Comparison of ENCODE assay signal across 29 cellular contexts in the genomic region with DNA sequence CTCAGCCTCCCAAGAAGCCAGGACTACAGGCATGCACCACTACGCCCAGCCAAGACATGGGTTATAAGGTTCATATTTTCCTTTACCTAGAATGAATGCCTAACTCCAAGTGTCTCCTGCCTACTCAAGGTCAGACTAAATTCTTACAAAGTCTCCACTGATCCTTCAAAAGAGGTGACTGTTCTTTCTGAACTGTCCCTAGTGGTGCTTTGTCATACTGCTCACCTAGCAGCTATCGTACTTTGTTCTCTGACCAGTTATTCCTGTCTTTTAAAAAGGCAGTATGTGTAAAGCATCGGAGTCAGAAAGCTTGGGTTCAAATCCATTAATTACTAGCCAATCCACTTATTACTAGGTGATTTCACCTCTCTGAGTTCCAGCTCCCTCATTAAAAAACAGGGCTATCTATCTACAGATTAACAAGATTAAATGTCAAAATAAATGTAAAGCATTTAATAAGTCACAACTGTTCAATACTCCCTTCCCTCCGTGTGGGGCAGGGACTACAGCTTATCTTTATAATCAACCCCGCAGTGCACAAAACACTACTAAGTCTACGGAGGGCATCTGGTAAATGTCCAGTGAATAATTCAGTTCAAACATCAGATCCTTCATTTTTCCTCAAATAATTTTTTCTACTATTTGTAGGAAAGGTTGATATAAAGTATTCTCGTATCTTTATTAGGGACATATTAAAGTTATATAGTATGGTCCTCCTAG. TPM values are rescaled to one million over a fixed set of nuclear protein-coding genes. Genes with fewer than 3 reads are reported as not detected.
DNase-seq lines count a peak whose midpoint lies in the region; ATAC-seq, FAIRE-seq and TF ChIP-seq lines count a peak whose summit lies in the region.
"Had no signal": no experiment of that assay in that cellular context is flagged by ENCODE, and none has a peak within 500 bp of the region (broad histone marks: within the 10 kb centered on the region; RNA-seq: fewer than 3 reads in every experiment).

No MANE protein-coding gene starts in this region.

- no peak overlapping the region for H3K27ac Mint-ChIP-seq in endothelial cell (ENCODE audit: unreplicated experiment)
- H3K27ac Mint-ChIP-seq: activated naive CD8-positive, alpha-beta T cell had no signal

- no peak for TF ChIP-seq POLR2A in HepG2 (IDR thresholded peaks at IDR 0.05; ENCODE audit: insufficient read depth in 1 of 2, low read depth in 2 of 2, low read length in 2 of 2)
- no peak for TF ChIP-seq POLR2A in right lobe of liver (IDR thresholded peaks at IDR 0.05)

- no peak overlapping the region for H3K27ac ChIP-seq in HepG2 (ENCODE audit: extremely low read length, insufficient read depth, low read length)
- H3K27ac ChIP-seq in right lobe of liver: no peak overlapping the region
- H3K27ac ChIP-seq: body of pancreas, C4-2B, colonic mucosa, foreskin keratinocyte, parathyroid adenoma, stomach, upper lobe of left lung had no signal

- no peaks in the 10 kb centered on the region for H3K4me1 Mint-ChIP-seq in endothelial cell (ENCODE audit: unreplicated experiment)

- in situ Hi-C loops in HepG2 (cut with HindIII; ENCODE audit: extremely low pct_ligation_motif_present, low pct_unique_long_range_greater_than_20kb): no loop called here

- intact Hi-C loops in HepG2 (cut with micrococcal nuclease; ENCODE audit: unreplicated experiment) (no loop called here), right lobe of liver (cut with DNase I) (no loop called here)

- H2AFZ ChIP-seq in HepG2 (ENCODE audit: low read length): no peak overlapping the region
- H2AFZ ChIP-seq: parathyroid adenoma had no signal

- H3K4me2 ChIP-seq in HepG2 (ENCODE audit: low read depth, low read length): no peak overlapping the region

- POLR2A ChIA-PET in HepG2 (lab: Yijun Ruan, JAX): no interaction called here

- H3K4me3 ChIP-seq in HepG2 (replicated peaks in 1 of 3; ENCODE audit: insufficient read depth in 1 of 3, low read depth in 2 of 3, low read length in 3 of 3) (no peak overlapping the region), right lobe of liver (no peak overlapping the region)
- H3K4me3 ChIP-seq: body of pancreas, colonic mucosa, MG63, stomach, upper lobe of left lung had no signal

- H3K36me3 ChIP-seq in HepG2 (replicated peaks in 1 of 2; ENCODE audit: control insufficient read depth in 1 of 2, insufficient read depth in 2 of 2, low read length in 2 of 2) (peaks cover 0 to 13% of the 10 kb centered on the region in 2 experiments; a peak in 3 of 5 replicates), right lobe of liver (peaks cover 0 to 3% (median 0%) of the 10 kb centered on the region in 4 donors)

- CTCF ChIA-PET in HepG2 (lab: Yijun Ruan, JAX; ENCODE audit: low intra/inter-chr PET ratio, low total read pairs): no interaction called here

- H3K9me3 ChIP-seq in HepG2 (ENCODE audit: low read length) (no peaks in the 10 kb centered on the region), right lobe of liver (no peaks in the 10 kb centered on the region)
- H3K9me3 ChIP-seq: body of pancreas, colonic mucosa, MG63, stomach, upper lobe of left lung had no signal

- FAIRE-seq in HepG2 (lab: Jason Lieb, UNC): no peak
- FAIRE-seq: H54, keratinocyte had no signal

- H3K9ac ChIP-seq in HepG2 (ENCODE audit: insufficient read depth, low read depth, low read length): no peak overlapping the region
- H3K9ac ChIP-seq: parathyroid adenoma had no signal

- BruUV-seq in HepG2 (replicated peaks; lab: Mats Ljungman, UMichigan): no TSS peak

- TF ChIP-seq CTCF in HepG2 (CRISPR knock-in tag; IDR thresholded peaks at IDR 0.05): no peak
- TF ChIP-seq CTCF in right lobe of liver (IDR thresholded peaks at IDR 0.05): no peak
- peak; percentile 38 for TF ChIP-seq CTCF in endothelial cell (IDR thresholded peaks at IDR 0.05; ENCODE audit: unreplicated experiment)

- peak; percentile 78 for ATAC-seq in HepG2
- no peak for ATAC-seq in right lobe of liver
- ATAC-seq: body of pancreas, foreskin keratinocyte, Panc1 had no signal

- 85% methylated on average over 7 of the region's 7 CpGs for WGBS in HepG2 (ENCODE audit: low lambda C conversion rate)
- WGBS in right lobe of liver (ENCODE audit: insufficient coverage, low coverage, low lambda C conversion rate, missing lambda C conversion rate): 76% methylated on average over 6 of the region's 7 CpGs

- no peak overlapping the region for H3K4me3 Mint-ChIP-seq in endothelial cell (ENCODE audit: unreplicated experiment)
- H3K4me3 Mint-ChIP-seq: activated naive CD8-positive, alpha-beta T cell had no signal

- no peaks in the 10 kb centered on the region for H3K27me3 ChIP-seq in HepG2 (ENCODE audit: control insufficient read depth in 1 of 2, insufficient read depth in 2 of 2, low read length in 2 of 2)
- H3K27me3 ChIP-seq in right lobe of liver: no peaks in the 10 kb centered on the region
- H3K27me3 ChIP-seq: body of pancreas, colonic mucosa, foreskin keratinocyte, MG63, stomach, upper lobe of left lung had no signal

- no peaks in the 10 kb centered on the region for H3K9me3 Mint-ChIP-seq in endothelial cell (ENCODE audit: unreplicated experiment)

- no peaks in the 10 kb centered on the region for H3K79me2 ChIP-seq in HepG2 (ENCODE audit: insufficient read depth, low read length)

- TF ChIP-seq RAD21 in HepG2 (CRISPR knock-in tag; IDR thresholded peaks at IDR 0.05): no peak

- no peaks in the 10 kb centered on the region for H3K27me3 Mint-ChIP-seq in endothelial cell (ENCODE audit: unreplicated experiment)
- H3K27me3 Mint-ChIP-seq: activated naive CD8-positive, alpha-beta T cell had no signal

- H3K4me1 ChIP-seq in HepG2 (ENCODE audit: insufficient read depth, low read length): no peaks in the 10 kb centered on the region
- H3K4me1 ChIP-seq in right lobe of liver: no peaks in the 10 kb centered on the region
- H3K4me1 ChIP-seq: body of pancreas, colonic mucosa, foreskin keratinocyte, parathyroid adenoma, upper lobe of left lung had no signal

- TF ChIP-seq EP300 in HepG2 (IDR thresholded peaks at IDR 0.05; ENCODE audit: low read depth in 2 of 2, low read length in 2 of 2) (no peak), HepG2 (CRISPR knock-in tag; IDR thresholded peaks at IDR 0.05; ENCODE audit: borderline replicate concordance) (no peak)

- DNase-seq in HepG2 (ENCODE audit: low spot score) (no peak), right lobe of liver (no peak), NCI-H82 (lab: John Stamatoyannopoulos, UW) (peak; percentile 58), endothelial cell (ENCODE audit: low spot score) (no peak), RKO (ENCODE audit: low spot score) (no peak), epidermal melanocyte (ENCODE audit: insufficient read length, low spot score) (no peak), anterior cingulate cortex (lab: John Stamatoyannopoulos, UW) (no peak), C1 segment of cervical spinal cord (lab: John Stamatoyannopoulos, UW) (no peak)
- DNase-seq: activated CD4-positive, CD25-positive, alpha-beta regulatory T cell treated with anti-CD3 and anti-CD28 coated beads, Interleukin-2, amount 50 U/mL, for 72 hours; body of pancreas; colonic mucosa; DMS 273 treated with DMSO at 0.1 percent for 48 hours; foreskin keratinocyte; IMR-90; mammary epithelial cell; MG63; NCI-H146; NCI-H748 treated with DMSO at 0.1 percent for 48 hours; stimulated activated CD4-positive, alpha-beta T cell treated with anti-CD3 and anti-CD28 coated beads, Interleukin-2, amount 100 ng/mL, for 24 hours; stomach; T-helper 9 cell; upper lobe of left lung had no signal

- H4K20me1 ChIP-seq in HepG2 (ENCODE audit: insufficient read depth, low read length): no peaks in the 10 kb centered on the region

- H3K36me3 Mint-ChIP-seq in endothelial cell (ENCODE audit: low read depth, unreplicated experiment): no peaks in the 10 kb centered on the region

RNA-seq across cellular contexts. Expression of gene ITGA2B, which starts 20.0 kb away (rescaled TPM):
- 0.38 and 0.41 TPM in 2 replicates for total RNA-seq in HepG2 (2016; rRNA removed; fragmentation: Illumina TruSeq; extraction: Trizol)
- total RNA-seq in HepG2 (2016; cell fraction: cytosol; rRNA removed; fragmentation: Illumina TruSeq; extraction: Trizol; ENCODE audit: low read depth): 0.30 TPM in 1 of 2 replicates, not detected in the other
- 0.22 and 0.37 TPM in 2 replicates for total RNA-seq in HepG2 (2016; cell fraction: insoluble cytoplasmic fraction; rRNA removed; fragmentation: Illumina TruSeq; extraction: Trizol)
- total RNA-seq in HepG2 (2016; cell fraction: membrane; rRNA removed; fragmentation: Illumina TruSeq; extraction: Trizol): 0.19 and 0.83 TPM in 2 replicates
- 0.37 and 0.44 TPM in 2 replicates for total RNA-seq in HepG2 (2016; cell fraction: nucleus; rRNA removed; fragmentation: Illumina TruSeq; extraction: Trizol)
- 1.1 and 1.9 TPM in 2 replicates for polyA plus RNA-seq in HepG2 (2011; rRNA removed)
- 0.42 and 0.63 TPM in 2 replicates for polyA plus RNA-seq in HepG2 (2011; cell fraction: cytosol; rRNA removed)
- 11.3 and 12.6 TPM in 2 replicates for polyA plus RNA-seq in HepG2 (2011; cell fraction: nucleus; rRNA removed)
- 2.4 and 4.7 TPM in 2 replicates for polyA plus RNA-seq in HepG2 (2012)
- polyA plus RNA-seq in HepG2 (2016; cell fraction: cytosol; fragmentation: Illumina TruSeq; extraction: Trizol; ENCODE audit: low read depth): 0.27 TPM in 1 of 2 replicates, not detected in the other
- polyA plus RNA-seq in HepG2 (2016; cell fraction: insoluble cytoplasmic fraction; fragmentation: Illumina TruSeq; extraction: Trizol; ENCODE audit: low read depth): 0.25 TPM in 1 of 2 replicates, not detected in the other
- polyA plus RNA-seq in HepG2 (2016; cell fraction: membrane; fragmentation: Illumina TruSeq; extraction: Trizol; ENCODE audit: low read depth): 0.40 TPM in 1 of 2 replicates, not detected in the other
- 0.60 and 1.3 TPM in 2 replicates for polyA plus RNA-seq in HepG2 (2016; cell fraction: nucleus; fragmentation: Illumina TruSeq; extraction: Trizol; ENCODE audit: insufficient read depth, low read depth)
- polyA minus RNA-seq in HepG2 (2011; rRNA and poly(A)+ RNA removed; ENCODE audit: low replicate concordance): 0.74 and 1.3 TPM in 2 replicates
- 0.26 and 0.69 TPM in 2 replicates for polyA minus RNA-seq in HepG2 (2011; cell fraction: cytosol; rRNA and poly(A)+ RNA removed)
- polyA minus RNA-seq in HepG2 (2011; cell fraction: nucleus; rRNA and poly(A)+ RNA removed): 1.9 and 2.4 TPM in 2 replicates
- 1 to 10 TPM in 2 of 6 experiments, under 1 TPM in 3, not detected in 1; 0.37 to 1.5 (median 0.49) TPM for total RNA-seq in right lobe of liver
- total RNA-seq in endothelial cell (ENCODE audit: unreplicated experiment): 4.3 TPM
- total RNA-seq: SK-MEL-5 had no signal
- polyA plus RNA-seq: keratinocyte had no signal

RNA-seq across cellular contexts. Expression of gene FAM171A2, which starts 45.8 kb away (rescaled TPM):
- total RNA-seq in HepG2 (2016; rRNA removed; fragmentation: Illumina TruSeq; extraction: Trizol): 1.0 and 1.8 TPM in 2 replicates
- 0.44 and 1.2 TPM in 2 replicates for total RNA-seq in HepG2 (2016; cell fraction: cytosol; rRNA removed; fragmentation: Illumina TruSeq; extraction: Trizol; ENCODE audit: low read depth)
- 0.97 and 2.0 TPM in 2 replicates for total RNA-seq in HepG2 (2016; cell fraction: insoluble cytoplasmic fraction; rRNA removed; fragmentation: Illumina TruSeq; extraction: Trizol)
- 1.4 and 2.0 TPM in 2 replicates for total RNA-seq in HepG2 (2016; cell fraction: membrane; rRNA removed; fragmentation: Illumina TruSeq; extraction: Trizol)
- 1.8 and 2.4 TPM in 2 replicates for total RNA-seq in HepG2 (2016; cell fraction: nucleus; rRNA removed; fragmentation: Illumina TruSeq; extraction: Trizol)
- 3.6 and 5.8 TPM in 2 replicates for polyA plus RNA-seq in HepG2 (2011; rRNA removed)
- 3.3 and 4.9 TPM in 2 replicates for polyA plus RNA-seq in HepG2 (2011; cell fraction: cytosol; rRNA removed)
- polyA plus RNA-seq in HepG2 (2011; cell fraction: nucleus; rRNA removed): 5.7 and 6.2 TPM in 2 replicates
- 3.9 and 7.7 TPM in 2 replicates for polyA plus RNA-seq in HepG2 (2012)
- polyA plus RNA-seq in HepG2 (2016; cell fraction: cytosol; fragmentation: Illumina TruSeq; extraction: Trizol; ENCODE audit: low read depth): 0.99 and 1.1 TPM in 2 replicates
- 0.66 and 0.71 TPM in 2 replicates for polyA plus RNA-seq in HepG2 (2016; cell fraction: insoluble cytoplasmic fraction; fragmentation: Illumina TruSeq; extraction: Trizol; ENCODE audit: low read depth)
- polyA plus RNA-seq in HepG2 (2016; cell fraction: membrane; fragmentation: Illumina TruSeq; extraction: Trizol; ENCODE audit: low read depth): 0.84 and 1.1 TPM in 2 replicates
- 3.3 and 3.5 TPM in 2 replicates for polyA plus RNA-seq in HepG2 (2016; cell fraction: nucleus; fragmentation: Illumina TruSeq; extraction: Trizol; ENCODE audit: insufficient read depth, low read depth)
- polyA minus RNA-seq in HepG2 (2011; rRNA and poly(A)+ RNA removed; ENCODE audit: low replicate concordance): 1.3 and 9.8 TPM in 2 replicates
- polyA minus RNA-seq in HepG2 (2011; cell fraction: cytosol; rRNA and poly(A)+ RNA removed): 3.0 and 3.8 TPM in 2 replicates
- 1.3 and 2.7 TPM in 2 replicates for polyA minus RNA-seq in HepG2 (2011; cell fraction: nucleus; rRNA and poly(A)+ RNA removed)
- under 1 TPM; 0.16 to 0.68 (median 0.39) TPM for total RNA-seq in right lobe of liver
- total RNA-seq in endothelial cell (ENCODE audit: unreplicated experiment): 53.7 TPM

Comparison
In these comparisons a context has a peak if more than half of its experiments do, and no peak if none do; other contexts are left out.
1. RNA of gene FAM171A2, which starts 45.8 kb away (total RNA-seq): 53.7 TPM in endothelial cell (single experiment); 0.44 to 2.4 TPM in HepG2 and 0.16 to 0.68 TPM in right lobe of liver; every median in the first group is over 10 times any median in the second.